ENCODE assay signal across 11 cellular contexts in genomic region chr5:149486726-149487635, GRCh38.
DNase-seq lines count a peak whose midpoint lies in the region; ATAC-seq and TF ChIP-seq lines count a peak whose summit lies in the region.
"Had no signal": no experiment of that assay in that cellular context is flagged by ENCODE, and none has a peak within 500 bp of the region (broad histone marks: within the 10 kb centered on the region; RNA-seq: fewer than 3 reads in every experiment).

No MANE protein-coding gene starts in this region.

- H2BK120ac ChIP-seq in mesenchymal stem cell (ENCODE audit: low read depth, low read length), result peak overlapping the region; percentile 11

- no peak overlapping the region for H3K4me2 ChIP-seq in mesenchymal stem cell (ENCODE audit: low read length, poor library complexity, severe bottlenecking)

- ATAC-seq in HG02763 (IDR thresholded peaks at IDR 0.05; ENCODE audit: unreplicated experiment), result no peak
- no peak for ATAC-seq in GM18909 (IDR thresholded peaks at IDR 0.05; ENCODE audit: poor library complexity, unreplicated experiment)

- TF ChIP-seq CTCF in choroid plexus epithelial cell (conservative IDR thresholded peaks at IDR 0.05; ENCODE audit: low read depth, low read length), result no peak

- H3K4me1 ChIP-seq in mesenchymal stem cell (ENCODE audit: control insufficient read depth, insufficient read depth, low read depth, low read length), result peaks cover 8% of the 10 kb centered on the region
- H3K4me1 ChIP-seq in urinary bladder (ENCODE audit: insufficient read depth), result peaks cover 1% of the 10 kb centered on the region

- H3K79me1 ChIP-seq in mesenchymal stem cell (replicated peaks; ENCODE audit: low read length, poor library complexity, severe bottlenecking), result no peaks in the 10 kb centered on the region

- no peak overlapping the region for H2BK15ac ChIP-seq in mesenchymal stem cell (ENCODE audit: low read depth, poor library complexity, severe bottlenecking)

- H4K8ac ChIP-seq in mesenchymal stem cell (ENCODE audit: low read length), result peak overlapping the region; percentile 35

- no peak overlapping the region for H2AFZ ChIP-seq in mesenchymal stem cell (ENCODE audit: low read depth, low read length)

- peak; percentile 38 for DNase-seq in activated CD8-positive, alpha-beta memory T cell treated with anti-CD3 and anti-CD28 coated beads, Interleukin-2, amount 50 U/mL, for 48 hours
- DNase-seq in activated CD8-positive, alpha-beta memory T cell treated with anti-CD3 and anti-CD28 coated beads, Interleukin-2, amount 50 U/mL, for 4 hours, result no peak
- peak; percentile 82 for DNase-seq in choroid plexus epithelial cell (ENCODE audit: low read depth)
- peak; percentile 82 for DNase-seq in mesenchymal stem cell
- DNase-seq in stimulated activated CD4-positive, alpha-beta T cell treated with anti-CD3 and anti-CD28 coated beads, Interleukin-2, amount 100 ng/mL, for 24 hours, result no peak
- DNase-seq: activated CD4-positive, alpha-beta memory T cell treated with anti-CD3 and anti-CD28 coated beads for 36 hours; dorsolateral prefrontal cortex; substantia nigra had no signal

- H4K91ac ChIP-seq in mesenchymal stem cell (ENCODE audit: low read length), result no peak overlapping the region

- H3K36me3 ChIP-seq in mesenchymal stem cell (ENCODE audit: control insufficient read depth in 1 of 2, insufficient read depth in 2 of 2, low read depth in 1 of 2, low read length in 2 of 2) (no peaks in the 10 kb centered on the region), urinary bladder (ENCODE audit: insufficient read depth) (no peaks in the 10 kb centered on the region)

- H3K9me3 ChIP-seq in mesenchymal stem cell (ENCODE audit: control insufficient read depth, low read length), result no peaks in the 10 kb centered on the region

- H3K23ac ChIP-seq in mesenchymal stem cell (ENCODE audit: low read length in 2 of 2), result no peak overlapping the region

- H3K27ac ChIP-seq in mesenchymal stem cell (ENCODE audit: low read length, poor library complexity, severe bottlenecking) (peak overlapping the region; percentile 88), urinary bladder (ENCODE audit: low read depth) (peak overlapping the region; percentile 58)

- H2BK5ac ChIP-seq in mesenchymal stem cell (ENCODE audit: low read depth, low read length, poor library complexity, severe bottlenecking), result no peak overlapping the region

- H3K4ac ChIP-seq in mesenchymal stem cell (ENCODE audit: low read depth in 1 of 2, low read length in 2 of 2), result peak overlapping the region; percentile 34 to 59

- no peaks in the 10 kb centered on the region for H3K27me3 ChIP-seq in mesenchymal stem cell (ENCODE audit: control insufficient read depth in 1 of 2, insufficient read depth in 1 of 2, low read length in 2 of 2)
- H3K27me3 ChIP-seq: dorsolateral prefrontal cortex had no signal

- peak overlapping the region; percentile 61 to 73 for H3K18ac ChIP-seq in mesenchymal stem cell (ENCODE audit: low read depth in 1 of 2, low read length in 2 of 2)

- H3K4me3 ChIP-seq in choroid plexus epithelial cell (ENCODE audit: low read depth, low read length) (no peak overlapping the region), mesenchymal stem cell (ENCODE audit: insufficient read depth in 1 of 2, low read depth in 1 of 2, low read length in 2 of 2) (no peak overlapping the region), urinary bladder (ENCODE audit: low read depth, low read length) (no peak overlapping the region)
- H3K4me3 ChIP-seq: dorsolateral prefrontal cortex had no signal

- WGBS in mesenchymal stem cell, result 59% methylated on average over 5 of the region's 5 CpGs
- WGBS in urinary bladder, result 54% methylated on average over 5 of the region's 5 CpGs

- peak overlapping the region; percentile 15 to 83 for H2BK12ac ChIP-seq in mesenchymal stem cell (ENCODE audit: low read length in 2 of 2)

- peak overlapping the region; percentile 86 for H3K9ac ChIP-seq in mesenchymal stem cell (ENCODE audit: low read length)

- H3K14ac ChIP-seq in mesenchymal stem cell (ENCODE audit: low read length in 2 of 2), result no peak overlapping the region

- H2AK5ac ChIP-seq in mesenchymal stem cell (ENCODE audit: low read length, severe bottlenecking), result peak overlapping the region; percentile 43

Comparison
In these comparisons a context has a peak if more than half of its experiments do, and no peak if none do; other contexts are left out.
1. DNase-seq: peak in activated CD8-positive, alpha-beta memory T cell treated with anti-CD3 and anti-CD28 coated beads, Interleukin-2, amount 50 U/mL, for 48 hours (single experiment), choroid plexus epithelial cell (single experiment) and mesenchymal stem cell (single experiment); none in activated CD8-positive, alpha-beta memory T cell treated with anti-CD3 and anti-CD28 coated beads, Interleukin-2, amount 50 U/mL, for 4 hours (single experiment) and stimulated activated CD4-positive, alpha-beta T cell treated with anti-CD3 and anti-CD28 coated beads, Interleukin-2, amount 100 ng/mL, for 24 hours (0 of 2).